ENCODE assay signal across 1 cellular context in the genomic region with DNA sequence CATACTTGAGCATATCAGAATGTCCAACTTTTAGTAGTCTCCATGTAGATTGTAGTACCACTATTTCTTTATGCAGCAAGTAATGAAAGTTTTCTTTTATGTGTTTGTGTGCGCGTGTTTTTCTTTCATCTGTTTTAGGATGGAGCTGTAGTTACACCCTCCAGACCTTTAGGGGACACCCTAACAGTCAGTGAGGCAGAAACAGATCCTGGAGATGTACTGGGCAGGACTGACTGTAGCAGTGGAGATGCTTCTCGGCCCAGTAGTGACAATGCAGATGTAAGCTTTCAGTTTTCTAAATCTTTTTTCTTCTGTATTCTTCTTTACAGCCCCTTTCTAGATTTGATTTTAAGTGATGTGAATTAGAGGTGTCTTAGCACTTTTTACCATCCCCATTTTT.
TF ChIP-seq lines count a peak whose summit lies in the region.

No MANE protein-coding gene starts in this region.

TF ChIP-seq in IMR-90, 13 proteins besides CTCF, POLR2A, EP300 and RAD21 (continued from another document):
- TF ChIP-seq, protein P1, sequence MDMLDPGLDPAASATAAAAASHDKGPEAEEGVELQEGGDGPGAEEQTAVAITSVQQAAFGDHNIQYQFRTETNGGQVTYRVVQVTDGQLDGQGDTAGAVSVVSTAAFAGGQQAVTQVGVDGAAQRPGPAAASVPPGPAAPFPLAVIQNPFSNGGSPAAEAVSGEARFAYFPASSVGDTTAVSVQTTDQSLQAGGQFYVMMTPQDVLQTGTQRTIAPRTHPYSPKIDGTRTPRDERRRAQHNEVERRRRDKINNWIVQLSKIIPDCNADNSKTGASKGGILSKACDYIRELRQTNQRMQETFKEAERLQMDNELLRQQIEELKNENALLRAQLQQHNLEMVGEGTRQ (IDR thresholded peaks at IDR 0.05; ENCODE audit: low read depth, low read length) = no peak
- TF ChIP-seq MXI1 (IDR thresholded peaks at IDR 0.05; ENCODE audit: borderline replicate concordance, low read depth, low read length) (no peak), RFX5 (IDR thresholded peaks at IDR 0.05; ENCODE audit: low read depth, low read length) (no peak), NFE2L2 (IDR thresholded peaks at IDR 0.05; ENCODE audit: low read depth, low read length) (no peak), RCOR1 (IDR thresholded peaks at IDR 0.05; ENCODE audit: insufficient replicate concordance, low read length) (no peak), SMC3 (IDR thresholded peaks at IDR 0.05; ENCODE audit: low read depth, low read length) (no peak; the same call in 1 of the 2 replicates), MAFK (IDR thresholded peaks at IDR 0.05; ENCODE audit: low read depth, low read length) (no peak), MAZ (IDR thresholded peaks at IDR 0.05; ENCODE audit: borderline replicate concordance, low read depth, low read length) (no peak), CEBPB (IDR thresholded peaks at IDR 0.05; ENCODE audit: low read depth, low read length) (no peak), CHD1 (IDR thresholded peaks at IDR 0.05; ENCODE audit: low read depth, low read length) (no peak)
- TF ChIP-seq, protein P2, sequence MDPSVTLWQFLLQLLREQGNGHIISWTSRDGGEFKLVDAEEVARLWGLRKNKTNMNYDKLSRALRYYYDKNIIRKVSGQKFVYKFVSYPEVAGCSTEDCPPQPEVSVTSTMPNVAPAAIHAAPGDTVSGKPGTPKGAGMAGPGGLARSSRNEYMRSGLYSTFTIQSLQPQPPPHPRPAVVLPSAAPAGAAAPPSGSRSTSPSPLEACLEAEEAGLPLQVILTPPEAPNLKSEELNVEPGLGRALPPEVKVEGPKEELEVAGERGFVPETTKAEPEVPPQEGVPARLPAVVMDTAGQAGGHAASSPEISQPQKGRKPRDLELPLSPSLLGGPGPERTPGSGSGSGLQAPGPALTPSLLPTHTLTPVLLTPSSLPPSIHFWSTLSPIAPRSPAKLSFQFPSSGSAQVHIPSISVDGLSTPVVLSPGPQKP (IDR thresholded peaks at IDR 0.05; ENCODE audit: borderline replicate concordance, low read depth, low read length) = no peak
